17 cellular contexts compared by ENCODE assay signal in the genomic region with DNA sequence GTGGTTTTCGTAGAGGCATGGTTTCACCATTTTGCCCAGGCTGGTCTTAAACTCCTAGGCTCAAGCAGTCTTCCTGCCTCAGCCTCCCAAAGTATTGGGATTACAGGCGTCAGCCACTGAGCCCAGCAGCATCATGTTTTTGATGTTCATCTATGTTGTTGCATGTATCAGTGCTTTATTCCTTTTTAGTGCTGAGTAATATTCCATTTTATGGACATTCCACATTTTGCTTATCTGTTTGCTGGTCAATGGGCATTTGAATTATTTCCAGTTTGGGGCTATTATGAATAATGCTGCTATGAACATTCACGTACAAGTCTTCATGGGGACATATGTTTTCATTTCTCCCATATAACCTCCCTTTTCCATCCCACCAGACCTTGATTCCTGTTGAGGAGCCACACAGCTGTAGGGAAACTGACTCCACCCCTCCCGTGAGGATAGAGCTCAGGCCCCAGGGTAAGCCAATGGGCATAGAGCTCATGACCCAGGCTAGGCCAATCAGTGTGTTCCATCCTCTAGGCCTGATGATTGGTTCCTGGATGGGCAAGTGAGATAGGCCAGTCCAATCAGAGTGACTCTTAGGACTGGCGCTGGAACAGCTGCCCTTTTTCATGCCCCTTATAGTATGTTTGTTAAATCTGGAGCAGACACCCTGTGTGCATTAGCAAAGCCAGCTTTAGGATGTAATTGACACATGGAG.
"Had no signal": no experiment of that assay in that cellular context is flagged by ENCODE, and none has a peak within 500 bp of the region (broad histone marks: within the 10 kb centered on the region; RNA-seq: fewer than 3 reads in every experiment).

No MANE protein-coding gene starts in this region.

- H3K27ac ChIP-seq: foreskin keratinocyte, left ventricle myocardium inferior, neural progenitor cell, pancreas had no signal

- H3K36me3 ChIP-seq: left ventricle myocardium inferior, neural progenitor cell, pancreas had no signal

- H3K4me1 Mint-ChIP-seq: activated naive CD8-positive, alpha-beta T cell treated with anti-CD3 and anti-CD28 coated beads, Interleukin-2, amount 50 U/mL, for 24 hours; stimulated activated effector memory CD8-positive, alpha-beta T cell treated with anti-CD3 and anti-CD28 coated beads, Interleukin-12 subunit alpha, Interleukin-12 subunit beta, amount 100 ng/mL, for 72 hours had no signal

- H3K27ac Mint-ChIP-seq: activated naive CD8-positive, alpha-beta T cell treated with anti-CD3 and anti-CD28 coated beads, Interleukin-2, amount 50 U/mL, for 24 hours; neural progenitor cell; stimulated activated effector memory CD8-positive, alpha-beta T cell treated with anti-CD3 and anti-CD28 coated beads, Interleukin-12 subunit alpha, Interleukin-12 subunit beta, amount 100 ng/mL, for 72 hours had no signal

- H3K9me3 ChIP-seq: left ventricle myocardium inferior, pancreas had no signal

- H3K27me3 ChIP-seq: neural progenitor cell, pancreas had no signal

- ATAC-seq: activated CD4-positive, CD25-positive, alpha-beta regulatory T cell treated with anti-CD3 and anti-CD28 coated beads, Interleukin-2, amount 50 U/mL, for 24 hours; activated naive CD8-positive, alpha-beta T cell treated with anti-CD3 and anti-CD28 coated beads, Interleukin-2, amount 50 U/mL, for 24 hours; foreskin keratinocyte; pancreas; stimulated activated effector memory CD8-positive, alpha-beta T cell treated with anti-CD3 and anti-CD28 coated beads, Interleukin-12 subunit alpha, Interleukin-12 subunit beta, amount 100 ng/mL, for 72 hours had no signal

- DNase-seq: activated CD4-positive, alpha-beta T cell treated with anti-CD3 and anti-CD28 coated beads, Interleukin-2, amount 50 U/mL, for 4 hours; activated naive CD4-positive, alpha-beta T cell treated with Interleukin-2 at 50 U/mL for 16 hours; activated naive CD8-positive, alpha-beta T cell treated with anti-CD3 and anti-CD28 coated beads, Interleukin-2, amount 50 U/mL, for 24 hours; activated T-cell treated with anti-CD3 and anti-CD28 coated beads for 4 hours; aorta; cerebellar nuclear complex; effector CD8-positive, alpha-beta T cell; foreskin keratinocyte; glutamatergic neuron; hypothalamus; left ventricle myocardium inferior; naive B cell; pancreas; stimulated activated CD4-positive, alpha-beta T cell treated with anti-CD3 and anti-CD28 coated beads, Interleukin-1b, Interleukin-23, amount 100 ng/mL, for 48 hours had no signal

- H3K36me3 Mint-ChIP-seq: naive B cell; neural progenitor cell; stimulated activated effector memory CD8-positive, alpha-beta T cell treated with anti-CD3 and anti-CD28 coated beads, Interleukin-12 subunit alpha, Interleukin-12 subunit beta, amount 100 ng/mL, for 72 hours had no signal

- H3K4me3 Mint-ChIP-seq: activated naive CD8-positive, alpha-beta T cell treated with anti-CD3 and anti-CD28 coated beads, Interleukin-2, amount 50 U/mL, for 24 hours; naive B cell; neural progenitor cell; stimulated activated effector memory CD8-positive, alpha-beta T cell treated with anti-CD3 and anti-CD28 coated beads, Interleukin-12 subunit alpha, Interleukin-12 subunit beta, amount 100 ng/mL, for 72 hours had no signal

- H3K9me3 Mint-ChIP-seq: activated naive CD8-positive, alpha-beta T cell treated with anti-CD3 and anti-CD28 coated beads, Interleukin-2, amount 50 U/mL, for 24 hours; neural progenitor cell; stimulated activated effector memory CD8-positive, alpha-beta T cell treated with anti-CD3 and anti-CD28 coated beads, Interleukin-12 subunit alpha, Interleukin-12 subunit beta, amount 100 ng/mL, for 72 hours had no signal

- H3K4me3 ChIP-seq: left ventricle myocardium inferior, neural progenitor cell, pancreas had no signal

- H3K4me1 ChIP-seq: foreskin keratinocyte, left ventricle myocardium inferior, pancreas had no signal
